Comparison of ENCODE assay signal across 21 cellular contexts in the genomic region with DNA sequence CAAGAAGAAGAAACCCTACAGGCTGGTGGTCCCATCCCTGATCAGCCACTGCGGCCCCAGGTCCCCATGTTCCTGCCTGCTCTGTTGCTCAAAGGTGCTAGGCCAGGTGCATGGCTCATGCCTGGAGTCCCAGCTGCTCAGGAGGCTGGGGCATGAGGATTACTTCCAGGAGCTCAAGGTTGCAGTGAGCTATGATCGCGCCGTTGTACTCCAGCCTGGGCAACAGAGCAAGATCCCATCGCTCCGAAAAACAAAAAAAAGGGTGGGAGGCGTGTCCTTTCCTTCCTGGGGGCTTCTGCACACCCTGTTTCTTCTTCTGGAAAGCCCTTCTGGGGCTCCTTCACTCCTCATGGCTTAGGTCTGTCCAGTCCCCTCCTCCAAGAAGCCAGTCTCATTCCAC. TPM values are rescaled to one million over a fixed set of nuclear protein-coding genes. Genes with fewer than 3 reads are reported as not detected.
DNase-seq lines count a peak whose midpoint lies in the region; ATAC-seq, FAIRE-seq and TF ChIP-seq lines count a peak whose summit lies in the region.
"Had no signal": no experiment of that assay in that cellular context is flagged by ENCODE, and none has a peak within 500 bp of the region (broad histone marks: within the 10 kb centered on the region; RNA-seq: fewer than 3 reads in every experiment).

No MANE protein-coding gene starts in this region.

- DNase-seq in HepG2 (ENCODE audit: low spot score) (no peak), right lobe of liver (no peak), neural crest cell (ENCODE audit: low read depth, low spot score) (no peak), iPS-NIHi11 (ENCODE audit: low spot score) (no peak), NCI-H69 (lab: John Stamatoyannopoulos, UW) (no peak)
- no peak for DNase-seq in central memory CD8-positive, alpha-beta T cell (ENCODE audit: low spot score in 2 of 2)
- DNase-seq: Caco-2; CD4-positive, alpha-beta T cell; NCI-H1105; NCI-H446 treated with DMSO at 0.1 percent for 48 hours; NCI-H748 treated with DMSO at 0.1 percent for 48 hours; NK-92 treated with Interleukin-12 subunit alpha and Interleukin-12 subunit beta, amount 100 ng/mL, for 24 hours had no signal

- H3K9me3 ChIP-seq in HepG2 (ENCODE audit: low read length): no peaks in the 10 kb centered on the region
- no peaks in the 10 kb centered on the region for H3K9me3 ChIP-seq in right lobe of liver
- H3K9me3 ChIP-seq: Caco-2 had no signal

- peaks cover 12% of the 10 kb centered on the region for H3K4me1 Mint-ChIP-seq in central memory CD8-positive, alpha-beta T cell
- H3K4me1 Mint-ChIP-seq in neural crest cell: peaks cover 10% of the 10 kb centered on the region

- H3K4me1 ChIP-seq in HepG2 (ENCODE audit: insufficient read depth, low read length): peaks cover 30% of the 10 kb centered on the region
- H3K4me1 ChIP-seq in right lobe of liver: peaks cover 0 to 4% (median 0%) of the 10 kb centered on the region in 4 donors

- in situ Hi-C loops in HepG2 (cut with HindIII; ENCODE audit: extremely low pct_ligation_motif_present, low pct_unique_long_range_greater_than_20kb): loop anchor here (5.0 kb wide), 1 partner anchor 37 kb away; no protein-coding TSS in a partner anchor

- 97% methylated on average over 7 of the region's 7 CpGs for WGBS in HepG2 (ENCODE audit: low lambda C conversion rate)
- 100% methylated on average over 4 of the region's 7 CpGs for WGBS in right lobe of liver (ENCODE audit: insufficient coverage, low coverage, low lambda C conversion rate, missing lambda C conversion rate)

- H3K4me3 ChIP-seq in HepG2 (replicated peaks in 1 of 3; ENCODE audit: insufficient read depth in 1 of 3, low read depth in 2 of 3, low read length in 3 of 3): no peak overlapping the region
- no peak overlapping the region for H3K4me3 ChIP-seq in right lobe of liver
- H3K4me3 ChIP-seq: GM12878 had no signal

- no peaks in the 10 kb centered on the region for H3K27me3 Mint-ChIP-seq in central memory CD8-positive, alpha-beta T cell
- no peaks in the 10 kb centered on the region for H3K27me3 Mint-ChIP-seq in neural crest cell (ENCODE audit: low read depth)
- H3K27me3 Mint-ChIP-seq: CD4-positive, alpha-beta T cell had no signal

- TF ChIP-seq RAD21 in HepG2 (CRISPR knock-in tag; IDR thresholded peaks at IDR 0.05): no peak

- TF ChIP-seq POLR2A in HepG2 (IDR thresholded peaks at IDR 0.05; ENCODE audit: insufficient read depth in 1 of 2, low read depth in 2 of 2, low read length in 2 of 2) (no peak), right lobe of liver (IDR thresholded peaks at IDR 0.05) (no peak)

- FAIRE-seq in HepG2 (lab: Jason Lieb, UNC): no peak
- FAIRE-seq: GM12878, H54, HTR-8/SVneo, RCC 7860 had no signal

- no peaks in the 10 kb centered on the region for H4K20me1 ChIP-seq in HepG2 (ENCODE audit: insufficient read depth, low read length)

- no peaks in the 10 kb centered on the region for H3K9me3 Mint-ChIP-seq in central memory CD8-positive, alpha-beta T cell
- H3K9me3 Mint-ChIP-seq in neural crest cell: no peaks in the 10 kb centered on the region
- H3K9me3 Mint-ChIP-seq: CD4-positive, alpha-beta T cell had no signal

- no TSS peak for BruUV-seq in HepG2 (replicated peaks; lab: Mats Ljungman, UMichigan)

- no peak overlapping the region for H3K27ac ChIP-seq in HepG2 (ENCODE audit: extremely low read length, insufficient read depth, low read length)
- H3K27ac ChIP-seq in right lobe of liver: no peak overlapping the region
- H3K27ac ChIP-seq: 22Rv1 had no signal

- no peak overlapping the region for H3K4me3 Mint-ChIP-seq in central memory CD8-positive, alpha-beta T cell
- no peak overlapping the region for H3K4me3 Mint-ChIP-seq in neural crest cell
- H3K4me3 Mint-ChIP-seq: CD4-positive, alpha-beta T cell had no signal

- POLR2A ChIA-PET in HepG2 (lab: Yijun Ruan, JAX): no interaction called here

- H3K27me3 ChIP-seq in HepG2 (ENCODE audit: control insufficient read depth in 1 of 2, insufficient read depth in 2 of 2, low read length in 2 of 2): no peaks in the 10 kb centered on the region
- H3K27me3 ChIP-seq in right lobe of liver: no peaks in the 10 kb centered on the region

- H3K36me3 Mint-ChIP-seq in central memory CD8-positive, alpha-beta T cell (ENCODE audit: insufficient read depth): peaks cover 10% of the 10 kb centered on the region
- H3K36me3 Mint-ChIP-seq in neural crest cell (ENCODE audit: low read depth): no peaks in the 10 kb centered on the region

- intact Hi-C loops in HepG2 (cut with micrococcal nuclease; ENCODE audit: unreplicated experiment) (loop anchor here (2.0 kb wide), 1 partner anchor 33 kb away; no protein-coding TSS in a partner anchor), right lobe of liver (cut with DNase I) (loop anchor here in 1 of 2 donors (5.0 kb wide), 1 partner anchor 207 kb away; no protein-coding TSS in a partner anchor)

- TF ChIP-seq EP300 in HepG2 (IDR thresholded peaks at IDR 0.05; ENCODE audit: low read depth in 2 of 2, low read length in 2 of 2) (no peak), HepG2 (CRISPR knock-in tag; IDR thresholded peaks at IDR 0.05; ENCODE audit: borderline replicate concordance) (no peak)

- no peak for ATAC-seq in HepG2
- ATAC-seq in right lobe of liver: no peak
- no peak for ATAC-seq in central memory CD8-positive, alpha-beta T cell (replicated peaks; ENCODE audit: extremely low read depth, poor library complexity, severe bottlenecking)
- no peak for ATAC-seq in GM21390 (IDR thresholded peaks at IDR 0.05; ENCODE audit: unreplicated experiment)
- ATAC-seq in GM18909 (IDR thresholded peaks at IDR 0.05; ENCODE audit: poor library complexity, unreplicated experiment): no peak
- ATAC-seq: GM12878, Right ventricle myocardium inferior had no signal

- H3K4me2 ChIP-seq in HepG2 (ENCODE audit: low read depth, low read length): no peak overlapping the region

- no peak overlapping the region for H2AFZ ChIP-seq in HepG2 (ENCODE audit: low read length)

- no peak overlapping the region for H3K9ac ChIP-seq in HepG2 (ENCODE audit: insufficient read depth, low read depth, low read length)

- CTCF ChIA-PET in HepG2 (lab: Yijun Ruan, JAX; ENCODE audit: low intra/inter-chr PET ratio, low total read pairs): no interaction called here

- H3K27ac Mint-ChIP-seq in central memory CD8-positive, alpha-beta T cell (ENCODE audit: low read depth): peak overlapping the region; percentile 35
- H3K27ac Mint-ChIP-seq in neural crest cell (ENCODE audit: unreplicated experiment): peak overlapping the region; percentile 78
- H3K27ac Mint-ChIP-seq: CD4-positive, alpha-beta T cell had no signal

- TF ChIP-seq CTCF in HepG2 (CRISPR knock-in tag; IDR thresholded peaks at IDR 0.05) (no peak), right lobe of liver (IDR thresholded peaks at IDR 0.05) (no peak), neural crest cell (conservative IDR thresholded peaks at IDR 0.05) (no peak)

- no peaks in the 10 kb centered on the region for H3K79me2 ChIP-seq in HepG2 (ENCODE audit: insufficient read depth, low read length)

- H3K36me3 ChIP-seq in HepG2 (replicated peaks in 1 of 2; ENCODE audit: control insufficient read depth in 1 of 2, insufficient read depth in 2 of 2, low read length in 2 of 2) (no peaks in the 10 kb centered on the region), right lobe of liver (no peaks in the 10 kb centered on the region)

RNA-seq across cellular contexts. Expression of a gene that starts 11.9 kb away (rescaled TPM):
- total RNA-seq in HepG2 (2016; rRNA removed; fragmentation: Illumina TruSeq; extraction: Trizol) (0.04 and 0.33 TPM in 2 replicates), right lobe of liver (under 1 TPM in 1 of 6 experiments, not detected in 5; 0.44 TPM), neural crest cell (0.37 and 0.55 TPM in 2 replicates)
- total RNA-seq in HepG2 (2016; cell fraction: cytosol; rRNA removed; fragmentation: Illumina TruSeq; extraction: Trizol; ENCODE audit: low read depth): not detected in 2 replicates
- 0.28 and 0.39 TPM in 2 replicates for total RNA-seq in HepG2 (2016; cell fraction: insoluble cytoplasmic fraction; rRNA removed; fragmentation: Illumina TruSeq; extraction: Trizol)
- 0.07 TPM in 1 of 2 replicates, not detected in the other for total RNA-seq in HepG2 (2016; cell fraction: membrane; rRNA removed; fragmentation: Illumina TruSeq; extraction: Trizol)
- total RNA-seq in HepG2 (2016; cell fraction: nucleus; rRNA removed; fragmentation: Illumina TruSeq; extraction: Trizol): 0.09 TPM in 1 of 2 replicates, not detected in the other
- polyA plus RNA-seq in HepG2 (2011; rRNA removed): 0.17 and 0.30 TPM in 2 replicates
- polyA plus RNA-seq in HepG2 (2011; cell fraction: cytosol; rRNA removed): 0.15 and 0.22 TPM in 2 replicates
- 0.53 and 0.68 TPM in 2 replicates for polyA plus RNA-seq in HepG2 (2011; cell fraction: nucleus; rRNA removed)
- polyA plus RNA-seq in HepG2 (2012): 0.08 and 0.59 TPM in 2 replicates
- 0.03 and 0.40 TPM in 2 replicates for polyA plus RNA-seq in HepG2 (2016; cell fraction: cytosol; fragmentation: Illumina TruSeq; extraction: Trizol; ENCODE audit: low read depth)
- 0.17 TPM in 1 of 2 replicates, not detected in the other for polyA plus RNA-seq in HepG2 (2016; cell fraction: insoluble cytoplasmic fraction; fragmentation: Illumina TruSeq; extraction: Trizol; ENCODE audit: low read depth)
- polyA plus RNA-seq in HepG2 (2016; cell fraction: membrane; fragmentation: Illumina TruSeq; extraction: Trizol; ENCODE audit: low read depth): 0.12 and 0.14 TPM in 2 replicates
- 0.12 and 0.45 TPM in 2 replicates for polyA plus RNA-seq in HepG2 (2016; cell fraction: nucleus; fragmentation: Illumina TruSeq; extraction: Trizol; ENCODE audit: insufficient read depth, low read depth)
- 0.30 and 7.6 TPM in 2 replicates for polyA minus RNA-seq in HepG2 (2011; rRNA and poly(A)+ RNA removed; ENCODE audit: low replicate concordance)
- not detected in 2 replicates for polyA minus RNA-seq in HepG2 (2011; cell fraction: cytosol; rRNA and poly(A)+ RNA removed)
- 0.62 TPM in 1 of 2 replicates, not detected in the other for polyA minus RNA-seq in HepG2 (2011; cell fraction: nucleus; rRNA and poly(A)+ RNA removed)
- total RNA-seq: LHCN-M2, Right ventricle myocardium inferior had no signal

RNA-seq across cellular contexts. Expression of a gene that starts 42.9 kb away (rescaled TPM):
- total RNA-seq in HepG2 (2016; rRNA removed; fragmentation: Illumina TruSeq; extraction: Trizol) (22.9 and 31.5 TPM in 2 replicates), right lobe of liver (10 to 100 TPM; 16.9 to 48.9 (median 41.7) TPM), neural crest cell (103 and 117 TPM in 2 replicates)
- 28.6 and 30.0 TPM in 2 replicates for total RNA-seq in HepG2 (2016; cell fraction: cytosol; rRNA removed; fragmentation: Illumina TruSeq; extraction: Trizol; ENCODE audit: low read depth)
- 16.7 and 28.5 TPM in 2 replicates for total RNA-seq in HepG2 (2016; cell fraction: insoluble cytoplasmic fraction; rRNA removed; fragmentation: Illumina TruSeq; extraction: Trizol)
- 18.7 and 21.5 TPM in 2 replicates for total RNA-seq in HepG2 (2016; cell fraction: membrane; rRNA removed; fragmentation: Illumina TruSeq; extraction: Trizol)
- 38.9 and 43.4 TPM in 2 replicates for total RNA-seq in HepG2 (2016; cell fraction: nucleus; rRNA removed; fragmentation: Illumina TruSeq; extraction: Trizol)
- 11.2 and 16.8 TPM in 2 replicates for polyA plus RNA-seq in HepG2 (2011; rRNA removed)
- 4.4 and 7.8 TPM in 2 replicates for polyA plus RNA-seq in HepG2 (2011; cell fraction: cytosol; rRNA removed)
- 123 and 130 TPM in 2 replicates for polyA plus RNA-seq in HepG2 (2011; cell fraction: nucleus; rRNA removed)
- polyA plus RNA-seq in HepG2 (2012): 34.2 and 41.5 TPM in 2 replicates
- 7.4 and 9.0 TPM in 2 replicates for polyA plus RNA-seq in HepG2 (2016; cell fraction: cytosol; fragmentation: Illumina TruSeq; extraction: Trizol; ENCODE audit: low read depth)
- 37.3 and 38.4 TPM in 2 replicates for polyA plus RNA-seq in HepG2 (2016; cell fraction: insoluble cytoplasmic fraction; fragmentation: Illumina TruSeq; extraction: Trizol; ENCODE audit: low read depth)
- 8.7 and 10.4 TPM in 2 replicates for polyA plus RNA-seq in HepG2 (2016; cell fraction: membrane; fragmentation: Illumina TruSeq; extraction: Trizol; ENCODE audit: low read depth)
- polyA plus RNA-seq in HepG2 (2016; cell fraction: nucleus; fragmentation: Illumina TruSeq; extraction: Trizol; ENCODE audit: insufficient read depth, low read depth): 110 and 111 TPM in 2 replicates
- 14.4 and 17.7 TPM in 2 replicates for polyA minus RNA-seq in HepG2 (2011; rRNA and poly(A)+ RNA removed; ENCODE audit: low replicate concordance)
- 7.1 and 9.7 TPM in 2 replicates for polyA minus RNA-seq in HepG2 (2011; cell fraction: cytosol; rRNA and poly(A)+ RNA removed)
- polyA minus RNA-seq in HepG2 (2011; cell fraction: nucleus; rRNA and poly(A)+ RNA removed): 82.5 and 91.5 TPM in 2 replicates

RNA-seq across cellular contexts. Expression of a gene that starts 43.2 kb away (rescaled TPM):
- total RNA-seq in HepG2 (2016; rRNA removed; fragmentation: Illumina TruSeq; extraction: Trizol) (28.4 and 43.4 TPM in 2 replicates), right lobe of liver (10 to 100 TPM; 31.2 to 45.7 (median 32.8) TPM), neural crest cell (176 and 184 TPM in 2 replicates)
- 14.7 and 17.5 TPM in 2 replicates for total RNA-seq in HepG2 (2016; cell fraction: cytosol; rRNA removed; fragmentation: Illumina TruSeq; extraction: Trizol; ENCODE audit: low read depth)
- total RNA-seq in HepG2 (2016; cell fraction: insoluble cytoplasmic fraction; rRNA removed; fragmentation: Illumina TruSeq; extraction: Trizol): 31.2 and 39.6 TPM in 2 replicates
- 15.8 and 15.9 TPM in 2 replicates for total RNA-seq in HepG2 (2016; cell fraction: membrane; rRNA removed; fragmentation: Illumina TruSeq; extraction: Trizol)
- total RNA-seq in HepG2 (2016; cell fraction: nucleus; rRNA removed; fragmentation: Illumina TruSeq; extraction: Trizol): 52.0 and 55.7 TPM in 2 replicates
- polyA plus RNA-seq in HepG2 (2011; rRNA removed): 21.0 and 27.2 TPM in 2 replicates
- polyA plus RNA-seq in HepG2 (2011; cell fraction: cytosol; rRNA removed): 25.0 and 48.1 TPM in 2 replicates
- polyA plus RNA-seq in HepG2 (2011; cell fraction: nucleus; rRNA removed): 153 and 157 TPM in 2 replicates
- 55.4 and 72.9 TPM in 2 replicates for polyA plus RNA-seq in HepG2 (2012)
- polyA plus RNA-seq in HepG2 (2016; cell fraction: cytosol; fragmentation: Illumina TruSeq; extraction: Trizol; ENCODE audit: low read depth): 3.6 and 3.8 TPM in 2 replicates
- polyA plus RNA-seq in HepG2 (2016; cell fraction: insoluble cytoplasmic fraction; fragmentation: Illumina TruSeq; extraction: Trizol; ENCODE audit: low read depth): 67.5 and 86.2 TPM in 2 replicates
- polyA plus RNA-seq in HepG2 (2016; cell fraction: membrane; fragmentation: Illumina TruSeq; extraction: Trizol; ENCODE audit: low read depth): 6.0 and 7.3 TPM in 2 replicates
- polyA plus RNA-seq in HepG2 (2016; cell fraction: nucleus; fragmentation: Illumina TruSeq; extraction: Trizol; ENCODE audit: insufficient read depth, low read depth): 107 and 108 TPM in 2 replicates
- polyA minus RNA-seq in HepG2 (2011; rRNA and poly(A)+ RNA removed; ENCODE audit: low replicate concordance): 19.3 and 26.4 TPM in 2 replicates
- polyA minus RNA-seq in HepG2 (2011; cell fraction: cytosol; rRNA and poly(A)+ RNA removed): 31.4 and 31.7 TPM in 2 replicates
- 66.7 and 69.6 TPM in 2 replicates for polyA minus RNA-seq in HepG2 (2011; cell fraction: nucleus; rRNA and poly(A)+ RNA removed)
